In the genomic region with DNA sequence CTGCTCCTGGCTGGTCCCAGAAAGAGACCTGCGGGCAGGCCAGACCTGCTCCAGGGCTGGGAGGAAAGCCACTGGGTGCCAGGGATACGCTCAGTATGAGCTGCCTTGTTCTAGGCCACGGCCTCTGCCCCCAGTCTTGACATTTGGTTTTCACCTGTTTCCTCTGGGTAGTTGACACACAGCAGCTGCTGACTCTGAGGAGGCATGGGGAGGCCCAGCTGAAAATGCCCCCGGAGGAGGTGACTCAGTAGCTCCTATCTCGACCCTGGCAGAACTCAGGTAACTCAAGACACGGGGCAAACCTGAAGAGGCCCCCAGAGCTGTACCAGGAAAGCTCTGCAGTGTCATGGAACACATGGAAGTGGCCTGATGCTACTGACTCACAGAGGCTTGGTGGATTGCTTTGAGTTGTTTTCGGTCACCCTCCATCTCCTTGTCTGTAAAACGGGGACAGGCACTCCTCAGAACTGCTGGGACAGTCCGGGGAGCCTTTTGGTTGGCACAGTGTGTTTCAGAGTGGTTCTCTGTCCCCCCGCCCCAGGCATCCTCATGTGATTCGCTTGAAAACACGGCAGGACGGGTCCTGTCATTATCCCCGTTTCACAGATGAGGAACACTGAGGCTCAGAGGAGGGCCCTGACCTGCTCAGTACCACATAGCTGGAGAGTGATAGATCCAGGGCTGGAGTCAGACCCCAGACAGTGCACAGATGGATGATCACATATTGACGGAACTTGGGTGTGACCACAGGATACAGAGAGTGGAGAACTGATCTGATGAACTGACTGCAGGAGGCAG, we compare ENCODE assay signal across 15 cellular contexts. TPM values are rescaled to one million over a fixed set of nuclear protein-coding genes. Genes with fewer than 3 reads are reported as not detected.
DNase-seq lines count a peak whose midpoint lies in the region; ATAC-seq and TF ChIP-seq lines count a peak whose summit lies in the region.
"Had no signal": no experiment of that assay in that cellular context is flagged by ENCODE, and none has a peak within 500 bp of the region (broad histone marks: within the 10 kb centered on the region; RNA-seq: fewer than 3 reads in every experiment).

No MANE protein-coding gene starts in this region.

- no peak overlapping the region for H3K27ac ChIP-seq in suprapubic skin
- H3K27ac ChIP-seq in A673 (ENCODE audit: low read depth, low read length, poor library complexity, severe bottlenecking) = no peak overlapping the region
- H3K27ac ChIP-seq: left ventricle myocardium inferior, ovary had no signal

- no TSS peak for BruUV-seq in A673 (replicated peaks; lab: Mats Ljungman, UMichigan)

- TF ChIP-seq POLR2A in suprapubic skin (IDR thresholded peaks at IDR 0.05) = no peak

- TF ChIP-seq CTCF in suprapubic skin (IDR thresholded peaks at IDR 0.05) = no peak
- no peak for TF ChIP-seq CTCF in A673 (conservative IDR thresholded peaks at IDR 0.05; ENCODE audit: low read depth, low read length)

- H3K4me1 ChIP-seq in suprapubic skin (peaks cover 26% of the 10 kb centered on the region), A673 (ENCODE audit: insufficient read depth, low read length, poor library complexity, severe bottlenecking) (no peaks in the 10 kb centered on the region)

- no peaks in the 10 kb centered on the region for H3K27me3 ChIP-seq in suprapubic skin
- H3K27me3 ChIP-seq in A673 (replicated peaks; ENCODE audit: insufficient read depth, low read depth, low read length, poor library complexity) = no peaks in the 10 kb centered on the region
- H3K27me3 ChIP-seq: ovary had no signal

- CTCF ChIA-PET in A673 (lab: Charles Lee) = no interaction called here

- POLR2A ChIA-PET in A673 (lab: Charles Lee; ENCODE audit: low non-redundant PET) = no interaction called here

- H3K36me3 ChIP-seq in suprapubic skin (no peaks in the 10 kb centered on the region), A673 (ENCODE audit: insufficient read depth, low read length, poor library complexity, severe bottlenecking) (no peaks in the 10 kb centered on the region)
- H3K36me3 ChIP-seq: left ventricle myocardium inferior, ovary had no signal

- DNase-seq in Right ventricle myocardium superior (peak; percentile 8), Right ventricle myocardium inferior (ENCODE audit: missing footprints) (no peak), left lobe of liver (ENCODE audit: low spot score) (peak; percentile 30), suprapubic skin (ENCODE audit: low spot score in 2 of 2) (peak; percentile 48 to 74), SHP77 treated with DMSO at 0.1 percent for 48 hours (lab: John Stamatoyannopoulos, UW) (no peak), A673 (ENCODE audit: low spot score) (no peak)
- DNase-seq in activated T-cell treated with anti-CD3 and anti-CD28 coated beads, Interleukin-2, amount 50 U/mL, for 4 hours = peak; percentile 28
- DNase-seq: effector CD4-positive, alpha-beta T cell; glutamatergic neuron; left ventricle myocardium inferior; NCI-H187 had no signal

- WGBS in suprapubic skin = 92% methylated on average over 12 of the region's 15 CpGs

- H3K27me3 Mint-ChIP-seq in activated T-cell treated with anti-CD3 and anti-CD28 coated beads, Interleukin-2, amount 50 U/mL, for 4 hours (ENCODE audit: low read depth) = no peaks in the 10 kb centered on the region
- H3K27me3 Mint-ChIP-seq: type B pancreatic cell had no signal

- H3K4me3 ChIP-seq in suprapubic skin (no peak overlapping the region), A673 (ENCODE audit: low read depth, low read length, poor library complexity, severe bottlenecking) (no peak overlapping the region)
- H3K4me3 ChIP-seq: left ventricle myocardium inferior, ovary had no signal

- intact Hi-C loops in Right ventricle myocardium superior (cut with DNase I) (no loop called here), Right ventricle myocardium inferior (cut with DNase I) (no loop called here), A673 (cut with micrococcal nuclease; ENCODE audit: unreplicated experiment) (no loop called here)

- TF ChIP-seq EP300 in suprapubic skin (IDR thresholded peaks at IDR 0.05) = no peak

- no peaks in the 10 kb centered on the region for H3K9me3 ChIP-seq in suprapubic skin
- H3K9me3 ChIP-seq in A673 (ENCODE audit: low read depth, low read length, poor library complexity, severe bottlenecking) = no peaks in the 10 kb centered on the region
- H3K9me3 ChIP-seq: left ventricle myocardium inferior, ovary had no signal

- no peak for ATAC-seq in Right ventricle myocardium superior (ENCODE audit: poor library complexity)
- no peak for ATAC-seq in Right ventricle myocardium inferior
- ATAC-seq in activated T-cell treated with anti-CD3 and anti-CD28 coated beads, Interleukin-2, amount 50 U/mL, for 4 hours = peak; percentile 36 to 43
- ATAC-seq in left lobe of liver = no peak
- ATAC-seq in GM21526 (IDR thresholded peaks at IDR 0.05; ENCODE audit: low FRiP score, unreplicated experiment) = no peak

- peaks cover 32% of the 10 kb centered on the region for H3K4me1 Mint-ChIP-seq in activated T-cell treated with anti-CD3 and anti-CD28 coated beads, Interleukin-2, amount 50 U/mL, for 4 hours (ENCODE audit: low read depth)

- H3K36me3 Mint-ChIP-seq in activated T-cell treated with anti-CD3 and anti-CD28 coated beads, Interleukin-2, amount 50 U/mL, for 4 hours (ENCODE audit: insufficient read depth) = no peaks in the 10 kb centered on the region
- H3K36me3 Mint-ChIP-seq: type B pancreatic cell had no signal

- H3K9me3 Mint-ChIP-seq in activated T-cell treated with anti-CD3 and anti-CD28 coated beads, Interleukin-2, amount 50 U/mL, for 4 hours = no peaks in the 10 kb centered on the region
- H3K9me3 Mint-ChIP-seq: type B pancreatic cell had no signal

- no peak overlapping the region for H3K4me3 Mint-ChIP-seq in activated T-cell treated with anti-CD3 and anti-CD28 coated beads, Interleukin-2, amount 50 U/mL, for 4 hours
- H3K4me3 Mint-ChIP-seq: type B pancreatic cell had no signal

RNA-seq across cellular contexts. Expression of gene ADGRG1, which starts 13.7 kb away (rescaled TPM):
- total RNA-seq in Right ventricle myocardium superior (23.0 TPM), Right ventricle myocardium inferior (23.1 TPM), left lobe of liver (5.1 TPM), suprapubic skin (100 to 1,000 TPM; 107 to 202 (median 139) TPM), A673 (2021) (0.75 and 1.0 TPM in 2 replicates)
- 10 to 100 TPM in 1 of 3 donors, 1 to 10 TPM in 2; 3.6 to 11.9 (median 6.7) TPM for total RNA-seq in activated T-cell treated with anti-CD3 and anti-CD28 coated beads, Interleukin-2, amount 50 U/mL, for 4 hours
- total RNA-seq: OCI-LY7 had no signal

RNA-seq across cellular contexts. Expression of gene ADGRG3, which starts 53.4 kb away (rescaled TPM):
- 0.48 TPM for total RNA-seq in Right ventricle myocardium superior
- total RNA-seq in Right ventricle myocardium inferior = 0.87 TPM
- not detected for total RNA-seq in activated T-cell treated with anti-CD3 and anti-CD28 coated beads, Interleukin-2, amount 50 U/mL, for 4 hours
- 0.43 TPM for total RNA-seq in left lobe of liver
- total RNA-seq in suprapubic skin = 1 to 10 TPM in 2 of 4 donors, under 1 TPM in 1, not detected in 1; 0.32 to 2.0 (median 2.0) TPM
- total RNA-seq in A673 (2021) = not detected in 2 replicates
- total RNA-seq: OCI-LY7 had no signal

Comparison
In these comparisons a context has a peak if more than half of its experiments do, and no peak if none do; other contexts are left out.
1. DNase-seq: peak in Right ventricle myocardium superior (single experiment), activated T-cell treated with anti-CD3 and anti-CD28 coated beads, Interleukin-2, amount 50 U/mL, for 4 hours (single experiment), left lobe of liver (single experiment) and suprapubic skin (2 of 2); none in Right ventricle myocardium inferior (single experiment), SHP77 treated with DMSO at 0.1 percent for 48 hours (single experiment) and A673 (single experiment).
2. ATAC-seq: peak in activated T-cell treated with anti-CD3 and anti-CD28 coated beads, Interleukin-2, amount 50 U/mL, for 4 hours (2 of 2); none in Right ventricle myocardium superior (single experiment), Right ventricle myocardium inferior (single experiment), left lobe of liver (single experiment) and GM21526 (single experiment).